Comparison of ENCODE assay signal across 8 cellular contexts in the genomic region with DNA sequence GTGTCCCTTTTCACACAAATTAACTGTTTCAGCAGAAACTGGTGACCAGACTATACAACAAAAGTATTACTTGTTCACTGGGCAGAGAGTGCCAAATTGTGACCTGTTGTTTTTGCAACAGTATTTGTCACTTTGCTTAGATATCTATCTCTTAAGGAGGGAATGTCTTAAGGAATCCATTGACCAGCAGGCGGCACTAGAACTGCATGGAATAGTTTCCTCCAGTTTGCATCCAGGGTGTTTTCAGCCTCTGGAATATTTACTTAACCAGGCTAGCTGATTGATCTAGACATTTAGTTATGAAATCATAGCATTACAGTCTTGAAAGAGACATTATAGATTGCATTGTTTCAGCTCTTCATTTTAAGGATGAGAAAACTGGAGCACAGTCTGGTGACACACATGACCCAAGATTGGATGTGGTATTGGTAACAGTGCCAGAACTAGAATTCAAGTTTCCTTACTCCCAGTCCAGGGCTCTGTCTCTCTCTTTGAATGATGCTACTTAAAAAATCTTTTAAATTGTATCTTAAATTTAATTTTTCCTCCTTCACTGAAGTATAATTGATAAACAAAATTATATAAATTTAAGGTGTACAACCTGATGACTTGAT. TPM values are rescaled to one million over a fixed set of nuclear protein-coding genes. Genes with fewer than 3 reads are reported as not detected.
DNase-seq lines count a peak whose midpoint lies in the region; ATAC-seq and TF ChIP-seq lines count a peak whose summit lies in the region.

No MANE protein-coding gene starts in this region.

- H3K4me3 Mint-ChIP-seq in progenitor cell of endocrine pancreas (ENCODE audit: low read depth) = no peak overlapping the region

- no peaks in the 10 kb centered on the region for H3K36me3 Mint-ChIP-seq in progenitor cell of endocrine pancreas (ENCODE audit: insufficient read depth)

- ATAC-seq in SK-N-SH treated with all-trans-retinoic acid at 6 μM for 48 hours (peak; percentile 99), gastroesophageal sphincter (no peak), GM21381 (IDR thresholded peaks at IDR 0.05; ENCODE audit: unreplicated experiment) (no peak), HG03521 (IDR thresholded peaks at IDR 0.05; ENCODE audit: unreplicated experiment) (no peak)

- peaks cover 0 to under 1% (median 0%) of the 10 kb centered on the region in 3 donors for H3K9me3 ChIP-seq in gastroesophageal sphincter

- TF ChIP-seq EP300 in gastroesophageal sphincter (IDR thresholded peaks at IDR 0.05) = no peak

- H3K36me3 ChIP-seq in gastroesophageal sphincter = no peaks in the 10 kb centered on the region

- H3K4me3 ChIP-seq in gastroesophageal sphincter = no peak overlapping the region

- WGBS in gastroesophageal sphincter (ENCODE audit: low coverage in 1 of 2), 2 donors = 0% methylated on average over 1 of the region's 1 CpG

- peaks cover 23% of the 10 kb centered on the region for H3K9me3 Mint-ChIP-seq in progenitor cell of endocrine pancreas (ENCODE audit: low read depth)

- H3K27me3 ChIP-seq in gastroesophageal sphincter = peaks cover 15% of the 10 kb centered on the region

- H3K4me1 ChIP-seq in gastroesophageal sphincter = no peaks in the 10 kb centered on the region

- TF ChIP-seq CTCF in gastroesophageal sphincter (IDR thresholded peaks at IDR 0.05) (peak in 3 of 4 experiments; percentile 59 to 72 (median 67)), progenitor cell of endocrine pancreas (IDR thresholded peaks at IDR 0.05; ENCODE audit: unreplicated experiment) (peak; percentile 63)

- H3K27me3 Mint-ChIP-seq in progenitor cell of endocrine pancreas = peaks cover 4% of the 10 kb centered on the region

- no peak overlapping the region for H3K27ac Mint-ChIP-seq in progenitor cell of endocrine pancreas

- no peaks in the 10 kb centered on the region for H3K4me1 Mint-ChIP-seq in progenitor cell of endocrine pancreas (ENCODE audit: low read depth)

- no peak overlapping the region for H3K27ac ChIP-seq in gastroesophageal sphincter

- DNase-seq in NCI-H345 (lab: John Stamatoyannopoulos, UW) = peak; percentile 17
- no peak for DNase-seq in NCI-H345 treated with DMSO at 0.1 percent for 48 hours (lab: John Stamatoyannopoulos, UW; ENCODE audit: unreplicated experiment)
- peak; percentile 14 for DNase-seq in HuH-7 (ENCODE audit: low spot score)
- DNase-seq in progenitor cell of endocrine pancreas (ENCODE audit: low spot score, unreplicated experiment) = no peak

- no peak for TF ChIP-seq POLR2A in gastroesophageal sphincter (IDR thresholded peaks at IDR 0.05)

TF ChIP-seq in SK-N-SH treated with all-trans-retinoic acid at 6 μM for 48 hours, 23 proteins besides CTCF, POLR2A, EP300 and RAD21:
- TF ChIP-seq, protein P1, sequence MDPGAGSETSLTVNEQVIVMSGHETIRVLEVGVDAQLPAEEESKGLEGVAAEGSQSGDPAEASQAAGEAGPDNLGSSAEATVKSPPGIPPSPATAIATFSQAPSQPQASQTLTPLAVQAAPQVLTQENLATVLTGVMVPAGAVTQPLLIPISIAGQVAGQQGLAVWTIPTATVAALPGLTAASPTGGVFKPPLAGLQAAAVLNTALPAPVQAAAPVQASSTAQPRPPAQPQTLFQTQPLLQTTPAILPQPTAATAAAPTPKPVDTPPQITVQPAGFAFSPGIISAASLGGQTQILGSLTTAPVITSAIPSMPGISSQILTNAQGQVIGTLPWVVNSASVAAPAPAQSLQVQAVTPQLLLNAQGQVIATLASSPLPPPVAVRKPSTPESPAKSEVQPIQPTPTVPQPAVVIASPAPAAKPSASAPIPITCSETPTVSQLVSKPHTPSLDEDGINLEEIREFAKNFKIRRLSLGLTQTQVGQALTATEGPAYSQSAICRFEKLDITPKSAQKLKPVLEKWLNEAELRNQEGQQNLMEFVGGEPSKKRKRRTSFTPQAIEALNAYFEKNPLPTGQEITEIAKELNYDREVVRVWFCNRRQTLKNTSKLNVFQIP (CRISPR knock-in tag; IDR thresholded peaks at IDR 0.05; ENCODE audit: borderline replicate concordance, low read depth) = no peak
TF ChIP-seq in SK-N-SH treated with all-trans-retinoic acid at 6 μM for 48 hours: peak in this region for 0.

RNA-seq across cellular contexts. Expression of a gene that starts 16.9 kb away (rescaled TPM):
- total RNA-seq in gastroesophageal sphincter (not detected), progenitor cell of endocrine pancreas (not detected in 2 replicates)

RNA-seq across cellular contexts. Expression of a gene that starts 26.8 kb away (rescaled TPM):
- under 1 TPM; 0.05 to 0.54 (median 0.17) TPM for total RNA-seq in gastroesophageal sphincter
- total RNA-seq in progenitor cell of endocrine pancreas = not detected in 2 replicates

RNA-seq across cellular contexts. Expression of a gene that starts 53.2 kb away (rescaled TPM):
- not detected for total RNA-seq in gastroesophageal sphincter
- not detected in 2 replicates for total RNA-seq in progenitor cell of endocrine pancreas

Comparison
In these comparisons a context has a peak if more than half of its experiments do, and no peak if none do; other contexts are left out.
1. DNase-seq: peak in NCI-H345 (single experiment) and HuH-7 (single experiment); none in NCI-H345 treated with DMSO at 0.1 percent for 48 hours (single experiment) and progenitor cell of endocrine pancreas (single experiment).